ENCODE assay signal across 10 cellular contexts in the genomic region with DNA sequence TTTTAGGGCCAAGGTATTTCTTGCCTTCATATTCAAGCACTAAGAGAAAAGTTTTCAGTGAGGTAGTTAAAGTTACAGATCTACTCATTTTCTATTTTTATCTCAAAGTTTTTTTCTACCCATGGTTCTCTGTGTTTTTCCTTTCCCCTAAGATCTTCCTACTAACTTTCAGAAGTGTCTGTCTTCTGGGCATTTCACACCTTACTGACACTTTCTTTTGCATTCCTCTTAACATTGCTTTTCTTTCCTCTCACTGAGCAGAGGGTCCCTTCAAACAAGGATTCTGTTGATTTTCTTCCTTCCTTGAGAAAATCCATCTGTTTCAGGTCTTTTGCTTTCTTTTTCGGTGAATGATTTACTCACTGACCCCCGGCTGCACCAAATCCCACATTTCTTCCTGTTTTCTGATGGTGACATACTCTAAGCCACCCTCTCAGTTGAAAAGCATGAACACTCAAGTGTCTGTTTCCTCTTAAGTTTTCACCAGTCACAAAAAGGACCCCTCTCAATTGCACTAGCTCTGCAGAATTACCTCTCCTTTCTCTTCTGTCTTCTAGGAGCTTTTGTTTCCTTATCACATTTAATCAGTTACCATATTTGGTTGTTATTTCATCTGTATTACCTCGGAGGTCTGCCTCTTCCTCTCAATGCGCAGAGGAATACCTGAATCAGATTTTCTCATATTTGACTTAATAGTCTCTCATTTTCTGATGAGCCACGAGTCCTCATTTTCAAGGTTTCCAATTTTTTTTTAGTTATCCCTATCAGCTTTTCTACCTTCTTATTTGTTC.
DNase-seq lines count a peak whose midpoint lies in the region; ATAC-seq and TF ChIP-seq lines count a peak whose summit lies in the region.
"Had no signal": no experiment of that assay in that cellular context is flagged by ENCODE, and none has a peak within 500 bp of the region (broad histone marks: within the 10 kb centered on the region; RNA-seq: fewer than 3 reads in every experiment).

No MANE protein-coding gene starts in this region.

- no peak for ATAC-seq in activated CD8-positive, alpha-beta T cell treated with anti-CD3 and anti-CD28 coated beads for 36 hours
- ATAC-seq in lower lobe of right lung: no peak
- ATAC-seq: right cardiac atrium had no signal

- no peaks in the 10 kb centered on the region; the same call in 1 of the 2 replicates for H3F3A ChIP-seq in GM23248 (ENCODE audit: insufficient read depth)

- H4K20me1 ChIP-seq in GM23248 (ENCODE audit: insufficient read depth): no peaks in the 10 kb centered on the region

- WGBS in GM23248 (ENCODE audit: low coverage in 1 of 2, low lambda C conversion rate in 2 of 2, missing lambda C conversion rate in 2 of 2), 2 experiments: 48 to 53% methylated on average over 5 of the region's 5 CpGs

- no peaks in the 10 kb centered on the region for H3K36me3 Mint-ChIP-seq in activated CD8-positive, alpha-beta T cell treated with anti-CD3 and anti-CD28 coated beads for 36 hours (ENCODE audit: low read depth)
- peaks cover 2% of the 10 kb centered on the region for H3K36me3 Mint-ChIP-seq in mesothelial cell of epicardium
- H3K36me3 Mint-ChIP-seq: stimulated activated effector memory CD8-positive, alpha-beta T cell treated with anti-CD3 and anti-CD28 coated beads, Interleukin-12 subunit alpha, Interleukin-12 subunit beta, amount 100 ng/mL, for 72 hours had no signal

- no peak overlapping the region for H3K27ac ChIP-seq in GM23248
- H3K27ac ChIP-seq in lower lobe of right lung: no peak overlapping the region
- H3K27ac ChIP-seq in vagina: no peak overlapping the region

- peak; percentile 26 for DNase-seq in DMS79 (lab: John Stamatoyannopoulos, UW)
- DNase-seq in GM23248: no peak
- DNase-seq in activated CD8-positive, alpha-beta T cell treated with anti-CD3 and anti-CD28 coated beads for 36 hours: no peak
- no peak for DNase-seq in mesothelial cell of epicardium (ENCODE audit: low spot score in 2 of 2, unreplicated experiment in 2 of 2)
- DNase-seq in lower lobe of right lung: no peak
- no peak for DNase-seq in NCI-H187 treated with DMSO at 0.1 percent for 48 hours (lab: John Stamatoyannopoulos, UW)
- no peak for DNase-seq in vagina (ENCODE audit: extremely low spot score in 2 of 2)
- DNase-seq: NCI-H2081 treated with DMSO at 0.1 percent for 48 hours, right cardiac atrium had no signal

- H3K4me3 Mint-ChIP-seq in activated CD8-positive, alpha-beta T cell treated with anti-CD3 and anti-CD28 coated beads for 36 hours: peak overlapping the region; percentile 40
- peak overlapping the region; percentile 20 for H3K4me3 Mint-ChIP-seq in mesothelial cell of epicardium
- H3K4me3 Mint-ChIP-seq: stimulated activated effector memory CD8-positive, alpha-beta T cell treated with anti-CD3 and anti-CD28 coated beads, Interleukin-12 subunit alpha, Interleukin-12 subunit beta, amount 100 ng/mL, for 72 hours had no signal

- H3K4me1 Mint-ChIP-seq in activated CD8-positive, alpha-beta T cell treated with anti-CD3 and anti-CD28 coated beads for 36 hours (ENCODE audit: low read depth): peaks cover 11% of the 10 kb centered on the region
- H3K4me1 Mint-ChIP-seq in mesothelial cell of epicardium: peaks cover 20% of the 10 kb centered on the region

- no peak overlapping the region for H3K9ac ChIP-seq in GM23248

- TF ChIP-seq POLR2A in vagina (IDR thresholded peaks at IDR 0.05): no peak

- H3K27me3 ChIP-seq in GM23248 (replicated peaks; ENCODE audit: insufficient read depth) (no peaks in the 10 kb centered on the region), lower lobe of right lung (ENCODE audit: low read depth) (no peaks in the 10 kb centered on the region), vagina (no peaks in the 10 kb centered on the region)

- no peaks in the 10 kb centered on the region for H3K9me3 Mint-ChIP-seq in activated CD8-positive, alpha-beta T cell treated with anti-CD3 and anti-CD28 coated beads for 36 hours
- no peaks in the 10 kb centered on the region for H3K9me3 Mint-ChIP-seq in mesothelial cell of epicardium
- H3K9me3 Mint-ChIP-seq: stimulated activated effector memory CD8-positive, alpha-beta T cell treated with anti-CD3 and anti-CD28 coated beads, Interleukin-12 subunit alpha, Interleukin-12 subunit beta, amount 100 ng/mL, for 72 hours had no signal

- in situ Hi-C loops in GM23248 (cut with MboI): no loop called here

- H3K4me3 ChIP-seq in GM23248 (0 out of 2 replicates have a peak overlapping the region, but pooled peaks have one; percentile 44), lower lobe of right lung (no peak overlapping the region), vagina (no peak overlapping the region)

- H3K36me3 ChIP-seq in GM23248 (ENCODE audit: low read depth): no peaks in the 10 kb centered on the region
- H3K36me3 ChIP-seq in lower lobe of right lung: no peaks in the 10 kb centered on the region
- no peaks in the 10 kb centered on the region for H3K36me3 ChIP-seq in vagina

- no peaks in the 10 kb centered on the region for H3K79me2 ChIP-seq in GM23248 (ENCODE audit: insufficient read depth)

- TF ChIP-seq CTCF in activated CD8-positive, alpha-beta T cell treated with anti-CD3 and anti-CD28 coated beads for 36 hours (IDR thresholded peaks at IDR 0.05): no peak
- TF ChIP-seq CTCF in mesothelial cell of epicardium (IDR thresholded peaks at IDR 0.05; ENCODE audit: unreplicated experiment) (no peak), lower lobe of right lung (IDR thresholded peaks at IDR 0.05) (no peak), vagina (IDR thresholded peaks at IDR 0.05) (no peak)

- no peaks in the 10 kb centered on the region for H3K27me3 Mint-ChIP-seq in activated CD8-positive, alpha-beta T cell treated with anti-CD3 and anti-CD28 coated beads for 36 hours
- H3K27me3 Mint-ChIP-seq in mesothelial cell of epicardium (ENCODE audit: low read depth): no peaks in the 10 kb centered on the region

- peak overlapping the region; percentile 67 for H2AFZ ChIP-seq in GM23248

- CTCF ChIA-PET in activated CD8-positive, alpha-beta T cell treated with anti-CD3 and anti-CD28 coated beads for 36 hours (lab: Charles Lee): interaction anchor here (0.8 kb wide), 1 partner anchor 225 kb away, joined by 3 read pairs; no protein-coding TSS in a partner anchor

- H3K9me2 ChIP-seq in GM23248 (ENCODE audit: insufficient read depth): no peaks in the 10 kb centered on the region

- H3K9me3 ChIP-seq in GM23248 (ENCODE audit: low read depth): no peaks in the 10 kb centered on the region
- H3K9me3 ChIP-seq in lower lobe of right lung: no peaks in the 10 kb centered on the region
- H3K9me3 ChIP-seq in vagina: no peaks in the 10 kb centered on the region

- intact Hi-C loops in activated CD8-positive, alpha-beta T cell treated with anti-CD3 and anti-CD28 coated beads for 36 hours (cut with micrococcal nuclease): no loop called here
- intact Hi-C loops in lower lobe of right lung (cut with DNase I): no loop called here
- intact Hi-C loops in vagina (cut with DNase I): no loop called here

- POLR2A ChIA-PET in activated CD8-positive, alpha-beta T cell treated with anti-CD3 and anti-CD28 coated beads for 36 hours (lab: Charles Lee): no interaction called here

- H3K4me2 ChIP-seq in GM23248 (ENCODE audit: unreplicated experiment): peak overlapping the region; percentile 51

- H3K4me1 ChIP-seq in GM23248 (ENCODE audit: insufficient read depth) (peaks cover 7% of the 10 kb centered on the region; the same call in 1 of the 2 replicates), lower lobe of right lung (peaks cover 13% of the 10 kb centered on the region), vagina (no peaks in the 10 kb centered on the region)

- no peak overlapping the region for H3K27ac Mint-ChIP-seq in activated CD8-positive, alpha-beta T cell treated with anti-CD3 and anti-CD28 coated beads for 36 hours
- H3K27ac Mint-ChIP-seq in mesothelial cell of epicardium: peak overlapping the region; percentile 18
- H3K27ac Mint-ChIP-seq: stimulated activated effector memory CD8-positive, alpha-beta T cell treated with anti-CD3 and anti-CD28 coated beads, Interleukin-12 subunit alpha, Interleukin-12 subunit beta, amount 100 ng/mL, for 72 hours had no signal
